ENCODE assay signal across 9 cellular contexts in genomic region chr10:79155301-79156081, GRCh38.
DNase-seq lines count a peak whose midpoint lies in the region; ATAC-seq and TF ChIP-seq lines count a peak whose summit lies in the region.
"Had no signal": no experiment of that assay in that cellular context is flagged by ENCODE, and none has a peak within 500 bp of the region (broad histone marks: within the 10 kb centered on the region; RNA-seq: fewer than 3 reads in every experiment).

No MANE protein-coding gene starts in this region.

- H2BK5ac ChIP-seq in IMR-90 (ENCODE audit: low read depth, low read length, poor library complexity, severe bottlenecking), result peak overlapping the region; percentile 100

- peak overlapping the region; percentile 72 for H3K18ac ChIP-seq in IMR-90 (ENCODE audit: low read depth, low read length)

- H3K4ac ChIP-seq in IMR-90 (ENCODE audit: low read depth, low read length), result peak overlapping the region; percentile 98

- in situ Hi-C loops in IMR-90 (cut with MboI; ENCODE audit: low sequenced_read_pairs), result no loop called here

- no TSS peak for BruUV-seq in IMR-90 (replicated peaks; lab: Mats Ljungman, UMichigan)

- H3K27ac ChIP-seq in AG04450 (ENCODE audit: low read depth, low read length) (peak overlapping the region; percentile 78), IMR-90 (ENCODE audit: insufficient read depth, low read length) (peak overlapping the region; percentile 97), mucosa of rectum (ENCODE audit: low read depth in 2 of 2, low read length in 2 of 2) (peak overlapping the region; percentile 11 to 26)

- 58% methylated on average over 2 of the region's 14 CpGs; no CpG with 5 or more reads in 1 of the 2 experiments for WGBS in IMR-90 (ENCODE audit: extremely low coverage in 2 of 2, insufficient read length in 1 of 2), 2 experiments

- POLR2A ChIA-PET in AG04450 (lab: Yijun Ruan, JAX), result no interaction called here
- POLR2A ChIA-PET in IMR-90 (lab: Charles Lee; ENCODE audit: unreplicated experiment), result no interaction called here

- peaks cover 49 to 93% of the 10 kb centered on the region in 2 experiments; a peak in 3 of 4 replicates for H3K79me1 ChIP-seq in IMR-90 (ENCODE audit: low read depth in 1 of 2, low read length in 2 of 2)

- H3K56ac ChIP-seq in IMR-90 (ENCODE audit: extremely low read depth, insufficient read depth, low read length), result peak overlapping the region; percentile 83

- peak overlapping the region; percentile 96 for H2BK20ac ChIP-seq in IMR-90 (ENCODE audit: low read depth, low read length)

- intact Hi-C loops in IMR-90 (cut with micrococcal nuclease), result no loop called here

- H3K27me3 ChIP-seq in AG04450 (ENCODE audit: control insufficient read depth, insufficient read depth, low read length) (no peaks in the 10 kb centered on the region), IMR-90 (ENCODE audit: control insufficient read depth, insufficient read depth, low read length) (no peaks in the 10 kb centered on the region), mucosa of rectum (ENCODE audit: control insufficient read depth in 2 of 2, insufficient read depth in 2 of 2, low read length in 2 of 2) (no peaks in the 10 kb centered on the region)

- H3K4me2 ChIP-seq in IMR-90 (ENCODE audit: low read depth, low read length), result no peak overlapping the region

- H3K9me3 ChIP-seq in AG04450 (ENCODE audit: control insufficient read depth, insufficient read depth, low read length) (no peaks in the 10 kb centered on the region), IMR-90 (ENCODE audit: control insufficient read depth, insufficient read depth, low read length) (no peaks in the 10 kb centered on the region), mucosa of rectum (ENCODE audit: control insufficient read depth in 2 of 2, low read length in 2 of 2) (no peaks in the 10 kb centered on the region)

- H3K4me3 ChIP-seq in AG04450 (ENCODE audit: low read depth, low read length) (no peak overlapping the region), IMR-90 (ENCODE audit: insufficient read depth, low read depth, low read length) (no peak overlapping the region), mucosa of rectum (ENCODE audit: low read length in 2 of 2) (no peak overlapping the region)

- CTCF ChIA-PET in AG04450 (lab: Charles Lee), result interaction anchor here (1.5 kb wide), 1 partner anchor 1108 kb away, joined by 4 read pairs; no protein-coding TSS in a partner anchor
- CTCF ChIA-PET in IMR-90 (lab: Yijun Ruan, JAX), result interaction anchor here (0.8 kb wide), 1 partner anchor 39 kb away, joined by 3 read pairs; no protein-coding TSS in a partner anchor

- peak overlapping the region; percentile 82 for H4K5ac ChIP-seq in IMR-90 (ENCODE audit: low read depth, low read length)

- H3K4me1 ChIP-seq in IMR-90 (ENCODE audit: control insufficient read depth, insufficient read depth, low read length) (peaks cover 71% of the 10 kb centered on the region), mucosa of rectum (ENCODE audit: control insufficient read depth in 2 of 2, insufficient read depth in 2 of 2, low read length in 2 of 2) (peaks cover 22 to 40% of the 10 kb centered on the region in 2 donors)

- H2AK5ac ChIP-seq in IMR-90 (ENCODE audit: low read depth, low read length), result peak overlapping the region; percentile 99

- H4K8ac ChIP-seq in IMR-90 (ENCODE audit: low read depth in 2 of 2, low read length in 2 of 2), result peak overlapping the region; percentile 96 to 97

- no peak for TF ChIP-seq POLR2A in IMR-90 (IDR thresholded peaks at IDR 0.05; ENCODE audit: low read depth, low read length)

- H3K36me3 ChIP-seq in IMR-90 (ENCODE audit: control insufficient read depth, insufficient read depth, low read length) (peaks cover 24% of the 10 kb centered on the region), mucosa of rectum (ENCODE audit: control insufficient read depth in 2 of 2, insufficient read depth in 2 of 2, low read length in 2 of 2) (peaks cover 2 to 9% of the 10 kb centered on the region in 2 donors)

- no peak for TF ChIP-seq RAD21 in IMR-90 (IDR thresholded peaks at IDR 0.05; ENCODE audit: low read length)

- 0 out of 2 replicates have a peak, but pooled peaks have one; percentile 15 for TF ChIP-seq CTCF in AG04450 (IDR thresholded peaks at IDR 0.05; ENCODE audit: low read depth, low read length)
- TF ChIP-seq CTCF in IMR-90 (conservative IDR thresholded peaks at IDR 0.05; ENCODE audit: low read depth, low read length), result 0 out of 2 replicates have a peak, but pooled peaks have one; percentile 10

- H4K20me1 ChIP-seq in IMR-90 (ENCODE audit: insufficient read depth, low read length), result peaks cover 11% of the 10 kb centered on the region; the same call in 1 of the 2 replicates

- DNase-seq in AG04450 (ENCODE audit: low read depth, low spot score), result no peak
- DNase-seq in IMR-90, result peak; percentile 60
- DNase-seq in cerebellar cortex (ENCODE audit: low spot score), result peak; percentile 28
- no peak for DNase-seq in DMS79 treated with DMSO at 0.1 percent for 48 hours (lab: John Stamatoyannopoulos, UW)
- DNase-seq in activated CD4-positive, CD25-positive, alpha-beta regulatory T cell (lab: John Stamatoyannopoulos, UW), result no peak
- DNase-seq in stimulated activated CD4-positive, alpha-beta T cell treated with anti-CD3 and anti-CD28 coated beads, Interleukin-2, amount 100 ng/mL, for 24 hours, result no peak
- DNase-seq: NCI-H1105 treated with DMSO at 0.1 percent for 48 hours had no signal

- H3K14ac ChIP-seq in IMR-90 (replicated peaks; ENCODE audit: low read depth, low read length), result peak overlapping the region; percentile 98

- H3K23ac ChIP-seq in IMR-90 (ENCODE audit: low read depth, low read length), result peak overlapping the region; percentile 95

- dilution Hi-C loops in IMR-90 (cut with HindIII; ENCODE audit: low sequenced_read_pairs, unreplicated experiment), result no loop called here

- no peak for ATAC-seq in IMR-90 (ENCODE audit: low read depth)
- ATAC-seq in esophagus mucosa, result no peak

- H3K9me1 ChIP-seq in IMR-90 (ENCODE audit: insufficient read depth, low read length), result peaks cover 48% of the 10 kb centered on the region

- peak overlapping the region; percentile 96 for H2AK9ac ChIP-seq in IMR-90 (replicated peaks; ENCODE audit: low read depth, low read length, poor library complexity)

- peak overlapping the region; percentile 68 for H3K9ac ChIP-seq in IMR-90 (ENCODE audit: low read depth, low read length)
- no peak overlapping the region for H3K9ac ChIP-seq in mucosa of rectum (ENCODE audit: low read depth in 1 of 2, low read length in 2 of 2)

- peak overlapping the region; percentile 72 for H2AFZ ChIP-seq in IMR-90 (replicated peaks; ENCODE audit: low read length, poor library complexity)

- H2BK15ac ChIP-seq in IMR-90 (ENCODE audit: low read depth, low read length), result peak overlapping the region; percentile 91; the same call in 2 of the 3 replicates

- peak overlapping the region; percentile 98 for H2BK120ac ChIP-seq in IMR-90 (ENCODE audit: low read depth, low read length)

- H4K91ac ChIP-seq in IMR-90 (ENCODE audit: insufficient read depth, low read depth, low read length), result peak overlapping the region; percentile 98

TF ChIP-seq in IMR-90, 13 proteins besides CTCF, POLR2A, EP300 and RAD21:
- TF ChIP-seq CEBPB (IDR thresholded peaks at IDR 0.05; ENCODE audit: low read depth, low read length) (peak; percentile 74), SMC3 (IDR thresholded peaks at IDR 0.05; ENCODE audit: low read depth, low read length) (no peak), RFX5 (IDR thresholded peaks at IDR 0.05; ENCODE audit: low read depth, low read length) (no peak), FOS (IDR thresholded peaks at IDR 0.05; ENCODE audit: low read depth, low read length) (0 out of 2 replicates have a peak, but pooled peaks have one; percentile 13)

Comparison
In these comparisons a context has a peak if more than half of its experiments do, and no peak if none do; other contexts are left out.
1. DNase-seq: peak in IMR-90 (single experiment) and cerebellar cortex (single experiment); none in AG04450 (single experiment), DMS79 treated with DMSO at 0.1 percent for 48 hours (single experiment), activated CD4-positive, CD25-positive, alpha-beta regulatory T cell (0 of 4) and stimulated activated CD4-positive, alpha-beta T cell treated with anti-CD3 and anti-CD28 coated beads, Interleukin-2, amount 100 ng/mL, for 24 hours (0 of 2).
2. H3K27ac ChIP-seq: peak in every context shown above with its lines; median percentile 97 in IMR-90; 78 in AG04450; 18 in mucosa of rectum.